ENCODE assay signal across 22 cellular contexts in genomic region chr6:12973302-12973865, GRCh38.
A peak's percentile ranks its signal among the peaks of the same experiment; 100 is the strongest.
DNase-seq lines count a peak whose midpoint lies in the region; ATAC-seq, FAIRE-seq and TF ChIP-seq lines count a peak whose summit lies in the region.
"Had no signal": no experiment of that assay in that cellular context is flagged by ENCODE, and none has a peak within 500 bp of the region (broad histone marks: within the 10 kb centered on the region; RNA-seq: fewer than 3 reads in every experiment).

No MANE protein-coding gene starts in this region.

- H3K4me2 ChIP-seq in skeletal muscle satellite cell (ENCODE audit: low read length) = peak overlapping the region; percentile 21

- FAIRE-seq in bronchial epithelial cell (lab: Jason Lieb, UNC) = no peak
- FAIRE-seq: frontal cortex had no signal

- no peak overlapping the region for H3K27ac Mint-ChIP-seq in CD8-positive, alpha-beta memory T cell
- H3K27ac Mint-ChIP-seq in activated T-cell treated with anti-CD3 and anti-CD28 coated beads, Interleukin-2, amount 50 U/mL, for 24 hours = no peak overlapping the region
- H3K27ac Mint-ChIP-seq: activated naive CD8-positive, alpha-beta T cell treated with anti-CD3 and anti-CD28 coated beads, Interleukin-2, amount 50 U/mL, for 24 hours had no signal

- H3K36me3 ChIP-seq in bronchial epithelial cell (ENCODE audit: control insufficient read depth, insufficient read depth, low read length) (no peaks in the 10 kb centered on the region), skeletal muscle satellite cell (ENCODE audit: insufficient read depth, low read length) (no peaks in the 10 kb centered on the region), thyroid gland (no peaks in the 10 kb centered on the region)
- H3K36me3 ChIP-seq in CD8-positive, alpha-beta memory T cell (ENCODE audit: insufficient read depth, low read length) = no peaks in the 10 kb centered on the region
- H3K36me3 ChIP-seq: upper lobe of left lung had no signal

- no peak for TF ChIP-seq CTCF in bronchial epithelial cell (IDR thresholded peaks at IDR 0.05; ENCODE audit: insufficient read depth, low read length, severe bottlenecking)
- TF ChIP-seq CTCF in thyroid gland (IDR thresholded peaks at IDR 0.05) = no peak

- H3K27me3 ChIP-seq in bronchial epithelial cell (ENCODE audit: control insufficient read depth, insufficient read depth, low read length) (no peaks in the 10 kb centered on the region), skeletal muscle satellite cell (ENCODE audit: control insufficient read depth, insufficient read depth, low read length) (no peaks in the 10 kb centered on the region), thyroid gland (no peaks in the 10 kb centered on the region)
- H3K27me3 ChIP-seq in CD8-positive, alpha-beta memory T cell (ENCODE audit: insufficient read depth, low read length, poor library complexity, severe bottlenecking) = no peaks in the 10 kb centered on the region
- H3K27me3 ChIP-seq: upper lobe of left lung had no signal

- peak; percentile 80 for ATAC-seq in left ventricle myocardium superior
- ATAC-seq: activated naive CD8-positive, alpha-beta T cell treated with anti-CD3 and anti-CD28 coated beads, Interleukin-2, amount 50 U/mL, for 24 hours; HCT116; left lobe of liver; mucosa of descending colon had no signal

- POLR2A ChIA-PET in CD8-positive, alpha-beta memory T cell (lab: Charles Lee) = no interaction called here

- peaks cover 4 to 28% of the 10 kb centered on the region in 2 donors for H3K27me3 Mint-ChIP-seq in CD8-positive, alpha-beta memory T cell
- H3K27me3 Mint-ChIP-seq in activated T-cell treated with anti-CD3 and anti-CD28 coated beads, Interleukin-2, amount 50 U/mL, for 24 hours = peaks cover 32% of the 10 kb centered on the region

- no peak overlapping the region for H3K4me3 Mint-ChIP-seq in CD8-positive, alpha-beta memory T cell
- no peak overlapping the region for H3K4me3 Mint-ChIP-seq in activated T-cell treated with anti-CD3 and anti-CD28 coated beads, Interleukin-2, amount 50 U/mL, for 24 hours
- H3K4me3 Mint-ChIP-seq: activated naive CD8-positive, alpha-beta T cell treated with anti-CD3 and anti-CD28 coated beads, Interleukin-2, amount 50 U/mL, for 24 hours had no signal

- DNase-seq in NOMO-1 treated with DMSO at 0.1 percent for 48 hours (lab: John Stamatoyannopoulos, UW; ENCODE audit: unreplicated experiment) (peak; percentile 10), NOMO-1 treated with dmso at 0.1 percent for 144 hours (lab: John Stamatoyannopoulos, UW; ENCODE audit: unreplicated experiment) (no peak), bronchial epithelial cell (ENCODE audit: low read depth) (peak; percentile 49), left ventricle myocardium superior (no peak), thyroid gland (no peak)
- no peak for DNase-seq in CD8-positive, alpha-beta memory T cell
- no peak for DNase-seq in activated T-cell treated with anti-CD3 and anti-CD28 coated beads, Interleukin-2, amount 50 U/mL, for 24 hours
- DNase-seq: 8988T; activated CD4-positive, alpha-beta T cell treated with anti-CD3 and anti-CD28 coated beads, Interleukin-2, amount 50 U/mL, for 1 hour; activated CD8-positive, alpha-beta memory T cell treated with anti-CD3 and anti-CD28 coated beads, Interleukin-2, amount 50 U/mL, for 4 hours; activated effector memory CD4-positive, alpha-beta T cell treated with Interleukin-2 at 50 U/mL for 16 hours; activated naive CD8-positive, alpha-beta T cell treated with anti-CD3 and anti-CD28 coated beads, Interleukin-2, amount 50 U/mL, for 24 hours; DMS79; mucosa of descending colon; NCI-H1417 treated with DMSO at 0.1 percent for 48 hours; NCI-H524 treated with DMSO at 0.1 percent for 48 hours; stimulated activated CD4-positive, alpha-beta T cell treated with anti-CD3 and anti-CD28 coated beads, Interleukin-12 subunit alpha, Interleukin-12 subunit beta, amount 100 ng/mL, for 4 hours had no signal

- no peaks in the 10 kb centered on the region for H3K4me1 Mint-ChIP-seq in CD8-positive, alpha-beta memory T cell
- no peaks in the 10 kb centered on the region for H3K4me1 Mint-ChIP-seq in activated T-cell treated with anti-CD3 and anti-CD28 coated beads, Interleukin-2, amount 50 U/mL, for 24 hours (ENCODE audit: low read depth)
- H3K4me1 Mint-ChIP-seq: activated naive CD8-positive, alpha-beta T cell treated with anti-CD3 and anti-CD28 coated beads, Interleukin-2, amount 50 U/mL, for 24 hours had no signal

- no peak overlapping the region for H3K27ac ChIP-seq in CD8-positive, alpha-beta memory T cell (ENCODE audit: low read depth, low read length)
- H3K27ac ChIP-seq in thyroid gland = no peak overlapping the region
- H3K27ac ChIP-seq: upper lobe of left lung had no signal

- H3K9me3 ChIP-seq in skeletal muscle satellite cell (replicated peaks; ENCODE audit: low read length) = no peaks in the 10 kb centered on the region
- no peaks in the 10 kb centered on the region for H3K9me3 ChIP-seq in CD8-positive, alpha-beta memory T cell (ENCODE audit: low read length)
- H3K9me3 ChIP-seq in thyroid gland = no peaks in the 10 kb centered on the region
- H3K9me3 ChIP-seq: mucosa of descending colon, upper lobe of left lung had no signal

- TF ChIP-seq POLR2A in thyroid gland (IDR thresholded peaks at IDR 0.05) = no peak

- intact Hi-C loops in left ventricle myocardium superior (cut with micrococcal nuclease) = no loop called here
- intact Hi-C loops in thyroid gland (cut with DNase I) = no loop called here

- no peaks in the 10 kb centered on the region for H3K9me3 Mint-ChIP-seq in CD8-positive, alpha-beta memory T cell
- no peaks in the 10 kb centered on the region for H3K9me3 Mint-ChIP-seq in activated T-cell treated with anti-CD3 and anti-CD28 coated beads, Interleukin-2, amount 50 U/mL, for 24 hours
- H3K9me3 Mint-ChIP-seq: activated naive CD8-positive, alpha-beta T cell treated with anti-CD3 and anti-CD28 coated beads, Interleukin-2, amount 50 U/mL, for 24 hours had no signal

- CTCF ChIA-PET in CD8-positive, alpha-beta memory T cell (lab: Charles Lee) = no interaction called here

- H3K9ac ChIP-seq in skeletal muscle satellite cell (ENCODE audit: low read depth, low read length) = no peak overlapping the region

- 70 to 83% methylated on average over 5 of the region's 5 CpGs for WGBS in thyroid gland, 2 donors

- peaks cover 8% of the 10 kb centered on the region for H3K4me1 ChIP-seq in skeletal muscle satellite cell (ENCODE audit: control insufficient read depth, insufficient read depth, low read length)
- H3K4me1 ChIP-seq in CD8-positive, alpha-beta memory T cell (ENCODE audit: insufficient read depth, low read length) = no peaks in the 10 kb centered on the region
- H3K4me1 ChIP-seq in thyroid gland = peaks cover 8 to 9% of the 10 kb centered on the region in 2 donors

- H3K4me3 ChIP-seq in bronchial epithelial cell (ENCODE audit: low read depth, low read length) (no peak overlapping the region), skeletal muscle satellite cell (ENCODE audit: low read length) (no peak overlapping the region), thyroid gland (replicated peaks in 1 of 3) (no peak overlapping the region)
- no peak overlapping the region for H3K4me3 ChIP-seq in CD8-positive, alpha-beta memory T cell (ENCODE audit: low read length)
- H3K4me3 ChIP-seq: mucosa of descending colon, upper lobe of left lung had no signal

- H3K36me3 Mint-ChIP-seq in CD8-positive, alpha-beta memory T cell = no peaks in the 10 kb centered on the region
- no peaks in the 10 kb centered on the region for H3K36me3 Mint-ChIP-seq in activated T-cell treated with anti-CD3 and anti-CD28 coated beads, Interleukin-2, amount 50 U/mL, for 24 hours (ENCODE audit: low read depth)

Comparison
In these comparisons a context has a peak if more than half of its experiments do, and no peak if none do; other contexts are left out.
1. DNase-seq: peak in NOMO-1 treated with DMSO at 0.1 percent for 48 hours (single experiment) and bronchial epithelial cell (single experiment); none in NOMO-1 treated with dmso at 0.1 percent for 144 hours (single experiment), left ventricle myocardium superior (single experiment), CD8-positive, alpha-beta memory T cell (0 of 5), thyroid gland (0 of 2) and activated T-cell treated with anti-CD3 and anti-CD28 coated beads, Interleukin-2, amount 50 U/mL, for 24 hours (single experiment).